Comparison of ENCODE assay signal across 10 cellular contexts in the genomic region with DNA sequence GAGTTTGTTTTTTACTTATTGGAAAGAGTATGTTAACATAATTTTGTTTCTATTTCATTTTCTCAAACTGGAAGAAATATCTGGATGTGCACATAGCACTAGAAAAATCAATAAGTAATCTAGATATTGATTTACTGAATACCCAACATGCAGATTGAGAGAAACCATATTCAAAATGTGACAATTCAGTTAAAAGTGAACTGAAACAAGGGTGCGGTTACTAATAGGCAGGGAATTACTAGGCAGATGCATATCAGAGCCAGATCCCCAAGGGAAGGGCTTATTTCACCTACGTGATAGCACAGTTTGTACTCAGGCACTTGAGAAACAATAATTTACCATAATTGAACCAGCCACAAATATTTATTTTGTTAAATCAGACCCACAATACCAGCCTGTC.
DNase-seq lines count a peak whose midpoint lies in the region; ATAC-seq, FAIRE-seq and TF ChIP-seq lines count a peak whose summit lies in the region.
"Had no signal": no experiment of that assay in that cellular context is flagged by ENCODE, and none has a peak within 500 bp of the region (broad histone marks: within the 10 kb centered on the region; RNA-seq: fewer than 3 reads in every experiment).

No MANE protein-coding gene starts in this region.

- H4K20me1 ChIP-seq in Karpas-422 (ENCODE audit: insufficient read depth, low read depth, low read length) = no peaks in the 10 kb centered on the region

- no peaks in the 10 kb centered on the region for H3K9me2 ChIP-seq in Karpas-422 (replicated peaks; ENCODE audit: insufficient read depth, low read length)

- H2AFZ ChIP-seq in Karpas-422 (ENCODE audit: low read length) = no peak overlapping the region

- DNase-seq in bronchial epithelial cell (ENCODE audit: low read depth) (peak; percentile 12), Karpas-422 (no peak), cerebellar nuclear complex (lab: John Stamatoyannopoulos, UW) (no peak)
- DNase-seq in activated CD8-positive, alpha-beta memory T cell treated with anti-CD3 and anti-CD28 coated beads, Interleukin-2, amount 10 ng/mL, durations not matched to agents 7 days and 5 days = no peak
- DNase-seq in CD4-positive, alpha-beta T cell = no peak
- DNase-seq: naive B cell; NK-92 treated with Interleukin-12 subunit alpha and Interleukin-12 subunit beta, amount 100 ng/mL, for 24 hours had no signal

- no peaks in the 10 kb centered on the region for H3K4me1 ChIP-seq in Karpas-422 (ENCODE audit: low read length)

- no peak overlapping the region for H3K4me3 Mint-ChIP-seq in activated CD8-positive, alpha-beta memory T cell treated with anti-CD3 and anti-CD28 coated beads, Interleukin-2, amount 10 ng/mL, durations not matched to agents 7 days and 5 days
- no peak overlapping the region for H3K4me3 Mint-ChIP-seq in CD4-positive, alpha-beta T cell

- H3K4me2 ChIP-seq in Karpas-422 (ENCODE audit: low read depth, low read length, poor library complexity, severe bottlenecking) = no peak overlapping the region

- TF ChIP-seq CTCF in bronchial epithelial cell (IDR thresholded peaks at IDR 0.05; ENCODE audit: insufficient read depth, low read length, severe bottlenecking) = no peak
- no peak for TF ChIP-seq CTCF in CD4-positive, alpha-beta T cell (IDR thresholded peaks at IDR 0.05)

- no peaks in the 10 kb centered on the region for H3K4me1 Mint-ChIP-seq in activated CD8-positive, alpha-beta memory T cell treated with anti-CD3 and anti-CD28 coated beads, Interleukin-2, amount 10 ng/mL, durations not matched to agents 7 days and 5 days
- H3K4me1 Mint-ChIP-seq in CD4-positive, alpha-beta T cell (ENCODE audit: low read depth) = no peaks in the 10 kb centered on the region

- peaks cover 4% of the 10 kb centered on the region for H3K9me3 Mint-ChIP-seq in activated CD8-positive, alpha-beta memory T cell treated with anti-CD3 and anti-CD28 coated beads, Interleukin-2, amount 10 ng/mL, durations not matched to agents 7 days and 5 days (ENCODE audit: low read depth)
- peaks cover 2% of the 10 kb centered on the region for H3K9me3 Mint-ChIP-seq in CD4-positive, alpha-beta T cell
- H3K9me3 Mint-ChIP-seq: naive B cell had no signal

- no peak overlapping the region for H3K27ac ChIP-seq in Karpas-422 (ENCODE audit: low read length)
- no peak overlapping the region for H3K27ac ChIP-seq in CD4-positive, alpha-beta T cell (ENCODE audit: low read depth, low read length)

- CTCF ChIA-PET in activated CD8-positive, alpha-beta memory T cell treated with anti-CD3 and anti-CD28 coated beads, Interleukin-2, amount 10 ng/mL, durations not matched to agents 7 days and 5 days (lab: Charles Lee) = no interaction called here
- CTCF ChIA-PET in CD4-positive, alpha-beta T cell (lab: Charles Lee) = no interaction called here

- no peaks in the 10 kb centered on the region; the same call in 1 of the 2 replicates for H3K9me3 ChIP-seq in Karpas-422 (ENCODE audit: low read length)
- no peaks in the 10 kb centered on the region for H3K9me3 ChIP-seq in CD4-positive, alpha-beta T cell (ENCODE audit: control insufficient read depth, low read length)

- H3K36me3 ChIP-seq in bronchial epithelial cell (ENCODE audit: control insufficient read depth, insufficient read depth, low read length) = no peaks in the 10 kb centered on the region
- H3K36me3 ChIP-seq in Karpas-422 (ENCODE audit: insufficient read depth, low read length) = no peaks in the 10 kb centered on the region

- H3K27me3 ChIP-seq in bronchial epithelial cell (ENCODE audit: control insufficient read depth, insufficient read depth, low read length) = no peaks in the 10 kb centered on the region
- H3K27me3 ChIP-seq in Karpas-422 (ENCODE audit: low read length) = no peaks in the 10 kb centered on the region
- H3K27me3 ChIP-seq in CD4-positive, alpha-beta T cell (ENCODE audit: control insufficient read depth, insufficient read depth, low read length) = no peaks in the 10 kb centered on the region

- intact Hi-C loops in CD4-positive, alpha-beta T cell (cut with DNase I, micrococcal nuclease) = no loop called here

- no peaks in the 10 kb centered on the region for H3K27me3 Mint-ChIP-seq in activated CD8-positive, alpha-beta memory T cell treated with anti-CD3 and anti-CD28 coated beads, Interleukin-2, amount 10 ng/mL, durations not matched to agents 7 days and 5 days
- H3K27me3 Mint-ChIP-seq in CD4-positive, alpha-beta T cell = no peaks in the 10 kb centered on the region

- no peaks in the 10 kb centered on the region for H3K36me3 Mint-ChIP-seq in activated CD8-positive, alpha-beta memory T cell treated with anti-CD3 and anti-CD28 coated beads, Interleukin-2, amount 10 ng/mL, durations not matched to agents 7 days and 5 days
- H3K36me3 Mint-ChIP-seq in CD4-positive, alpha-beta T cell (ENCODE audit: low read depth) = no peaks in the 10 kb centered on the region
- H3K36me3 Mint-ChIP-seq: naive B cell had no signal

- no peaks in the 10 kb centered on the region for H3K79me2 ChIP-seq in Karpas-422 (ENCODE audit: low read length)

- no peak overlapping the region for H3K9ac ChIP-seq in Karpas-422 (ENCODE audit: low read length)

- POLR2A ChIA-PET in CD4-positive, alpha-beta T cell (lab: Charles Lee) = no interaction called here

- ATAC-seq in GM19025 (IDR thresholded peaks at IDR 0.05; ENCODE audit: low read depth, unreplicated experiment) (peak; percentile 56), GM21825 (IDR thresholded peaks at IDR 0.05; ENCODE audit: unreplicated experiment) (peak; percentile 75), HG03432 (IDR thresholded peaks at IDR 0.05; ENCODE audit: unreplicated experiment) (peak; percentile 87)
- ATAC-seq in activated CD8-positive, alpha-beta memory T cell treated with anti-CD3 and anti-CD28 coated beads, Interleukin-2, amount 10 ng/mL, durations not matched to agents 7 days and 5 days = no peak
- ATAC-seq in CD4-positive, alpha-beta T cell (ENCODE audit: poor library complexity) = no peak

- H3K4me3 ChIP-seq in bronchial epithelial cell (ENCODE audit: low read depth, low read length) (no peak overlapping the region), Karpas-422 (ENCODE audit: low read length) (no peak overlapping the region)

- FAIRE-seq in bronchial epithelial cell (lab: Jason Lieb, UNC) = no peak

- no peak overlapping the region for H3K27ac Mint-ChIP-seq in activated CD8-positive, alpha-beta memory T cell treated with anti-CD3 and anti-CD28 coated beads, Interleukin-2, amount 10 ng/mL, durations not matched to agents 7 days and 5 days
- H3K27ac Mint-ChIP-seq in CD4-positive, alpha-beta T cell = no peak overlapping the region
- H3K27ac Mint-ChIP-seq: naive B cell had no signal

Comparison
In these comparisons a context has a peak if more than half of its experiments do, and no peak if none do; other contexts are left out.
1. ATAC-seq: peak in GM19025 (single experiment), GM21825 (single experiment) and HG03432 (single experiment); none in activated CD8-positive, alpha-beta memory T cell treated with anti-CD3 and anti-CD28 coated beads, Interleukin-2, amount 10 ng/mL, durations not matched to agents 7 days and 5 days (single experiment) and CD4-positive, alpha-beta T cell (single experiment).